ENCODE assay signal across 1 cellular context in the genomic region with DNA sequence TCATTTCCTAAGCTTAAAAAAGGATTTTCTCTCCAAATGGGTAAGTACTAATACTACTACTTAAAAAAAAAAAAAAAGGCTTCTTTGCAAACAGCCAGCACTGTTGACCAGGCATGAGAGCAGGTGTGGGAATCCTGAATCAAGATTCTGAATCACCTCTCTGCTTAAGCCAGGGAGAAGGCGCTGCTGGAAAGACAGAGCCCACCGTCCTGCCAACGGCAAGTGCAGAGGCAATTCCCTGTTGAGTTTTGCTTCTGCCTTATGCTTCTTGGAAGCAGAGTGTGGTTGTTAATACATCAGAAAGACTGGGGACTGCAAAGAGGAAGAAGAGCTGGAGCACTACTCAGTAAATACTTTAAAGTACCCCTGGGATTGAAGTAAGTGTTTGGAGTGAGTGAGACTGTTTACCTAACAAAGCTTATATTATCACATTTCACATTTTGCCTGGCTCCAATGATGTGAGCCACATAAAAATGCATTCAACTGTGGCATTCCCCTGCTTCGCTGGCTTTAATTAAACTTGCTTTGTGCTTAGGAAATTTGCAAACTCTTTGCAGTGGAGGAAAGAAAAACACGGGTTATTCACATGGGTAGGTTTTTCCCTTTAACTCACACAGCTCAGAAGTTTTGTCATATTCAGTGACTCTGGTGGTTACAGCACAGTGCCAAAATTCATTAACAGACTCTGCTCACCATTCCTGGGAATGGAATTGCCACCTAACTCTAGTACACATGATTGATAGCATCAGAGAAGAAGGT.
TF ChIP-seq lines count a peak whose summit lies in the region.

No MANE protein-coding gene starts in this region.

TF ChIP-seq in SK-N-SH treated with all-trans-retinoic acid at 6 μM for 48 hours, 23 proteins besides CTCF, POLR2A, EP300 and RAD21 (continued from another document):
- TF ChIP-seq, protein P1, sequence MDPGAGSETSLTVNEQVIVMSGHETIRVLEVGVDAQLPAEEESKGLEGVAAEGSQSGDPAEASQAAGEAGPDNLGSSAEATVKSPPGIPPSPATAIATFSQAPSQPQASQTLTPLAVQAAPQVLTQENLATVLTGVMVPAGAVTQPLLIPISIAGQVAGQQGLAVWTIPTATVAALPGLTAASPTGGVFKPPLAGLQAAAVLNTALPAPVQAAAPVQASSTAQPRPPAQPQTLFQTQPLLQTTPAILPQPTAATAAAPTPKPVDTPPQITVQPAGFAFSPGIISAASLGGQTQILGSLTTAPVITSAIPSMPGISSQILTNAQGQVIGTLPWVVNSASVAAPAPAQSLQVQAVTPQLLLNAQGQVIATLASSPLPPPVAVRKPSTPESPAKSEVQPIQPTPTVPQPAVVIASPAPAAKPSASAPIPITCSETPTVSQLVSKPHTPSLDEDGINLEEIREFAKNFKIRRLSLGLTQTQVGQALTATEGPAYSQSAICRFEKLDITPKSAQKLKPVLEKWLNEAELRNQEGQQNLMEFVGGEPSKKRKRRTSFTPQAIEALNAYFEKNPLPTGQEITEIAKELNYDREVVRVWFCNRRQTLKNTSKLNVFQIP (CRISPR knock-in tag; IDR thresholded peaks at IDR 0.05; ENCODE audit: borderline replicate concordance, low read depth) = no peak
- TF ChIP-seq BACH2 (CRISPR knock-in tag; IDR thresholded peaks at IDR 0.05; ENCODE audit: borderline replicate concordance) (no peak), ZFP3 (CRISPR knock-in tag; IDR thresholded peaks at IDR 0.05) (no peak), OSR1 (CRISPR knock-in tag; IDR thresholded peaks at IDR 0.05) (no peak), SNAI2 (CRISPR knock-in tag; IDR thresholded peaks at IDR 0.05) (no peak), RARB (CRISPR knock-in tag; IDR thresholded peaks at IDR 0.05) (no peak), PPARA (CRISPR knock-in tag; IDR thresholded peaks at IDR 0.05; ENCODE audit: borderline replicate concordance) (no peak)
